In the genomic region with DNA sequence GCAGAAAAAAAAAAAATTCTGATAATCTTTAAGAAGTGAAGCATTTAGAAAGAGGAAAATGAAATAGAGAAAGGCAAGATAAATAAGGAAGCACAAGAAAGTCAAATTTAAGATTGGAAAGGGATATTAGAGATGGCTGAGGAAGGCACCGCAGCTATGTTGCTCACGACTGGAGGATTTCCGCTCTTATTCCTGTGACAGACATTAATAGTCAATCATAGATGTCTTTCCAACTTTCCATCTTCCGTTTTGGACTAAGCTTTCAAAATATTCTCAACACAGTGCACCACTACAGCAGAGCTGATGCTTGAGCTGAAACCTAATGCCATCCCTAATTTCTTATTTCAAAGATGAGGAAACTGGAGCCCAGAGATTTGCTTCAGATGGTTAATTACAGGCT, we compare ENCODE assay signal across 1 cellular context.
TF ChIP-seq lines count a peak whose summit lies in the region.

No MANE protein-coding gene starts in this region.

TF ChIP-seq in K562, 482 proteins besides CTCF, POLR2A, EP300 and RAD21 (continued from another document):
- TF ChIP-seq, protein P1, sequence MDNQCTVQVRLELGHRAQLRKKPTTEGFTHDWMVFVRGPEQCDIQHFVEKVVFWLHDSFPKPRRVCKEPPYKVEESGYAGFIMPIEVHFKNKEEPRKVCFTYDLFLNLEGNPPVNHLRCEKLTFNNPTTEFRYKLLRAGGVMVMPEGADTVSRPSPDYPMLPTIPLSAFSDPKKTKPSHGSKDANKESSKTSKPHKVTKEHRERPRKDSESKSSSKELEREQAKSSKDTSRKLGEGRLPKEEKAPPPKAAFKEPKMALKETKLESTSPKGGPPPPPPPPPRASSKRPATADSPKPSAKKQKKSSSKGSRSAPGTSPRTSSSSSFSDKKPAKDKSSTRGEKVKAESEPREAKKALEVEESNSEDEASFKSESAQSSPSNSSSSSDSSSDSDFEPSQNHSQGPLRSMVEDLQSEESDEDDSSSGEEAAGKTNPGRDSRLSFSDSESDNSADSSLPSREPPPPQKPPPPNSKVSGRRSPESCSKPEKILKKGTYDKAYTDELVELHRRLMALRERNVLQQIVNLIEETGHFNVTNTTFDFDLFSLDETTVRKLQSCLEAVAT (IDR thresholded peaks at IDR 0.05): peak in 1 of 2 experiments; percentile 98; a peak in 2 of 4 replicates
- TF ChIP-seq TCF7L2 (IDR thresholded peaks at IDR 0.05; ENCODE audit: low read depth, low read length) (no peak), POU5F1 (IDR thresholded peaks at IDR 0.05; ENCODE audit: borderline replicate concordance, low read depth, low read length, partially characterized antibody) (no peak), RBM15 (IDR thresholded peaks at IDR 0.05; ENCODE audit: insufficient read depth, low read length) (no peak), FOXJ3 (CRISPR knock-in tag; IDR thresholded peaks at IDR 0.05) (no peak), TSC22D4 (tag; IDR thresholded peaks at IDR 0.05) (no peak), CXXC5 (CRISPR knock-in tag; IDR thresholded peaks at IDR 0.05) (0 out of 2 replicates have a peak, but pooled peaks have one; percentile 18), FOXO4 (CRISPR knock-in tag; IDR thresholded peaks at IDR 0.05) (no peak), ZMIZ1 (IDR thresholded peaks at IDR 0.05; ENCODE audit: low read depth in 2 of 2, low read length in 2 of 2) (peak in 1 of 2 experiments; percentile 78; a peak in 1 of 4 replicates), ZNF354B (CRISPR knock-in tag; IDR thresholded peaks at IDR 0.05) (no peak), BRD4 (IDR thresholded peaks at IDR 0.05) (no peak)
- TF ChIP-seq, protein P2, sequence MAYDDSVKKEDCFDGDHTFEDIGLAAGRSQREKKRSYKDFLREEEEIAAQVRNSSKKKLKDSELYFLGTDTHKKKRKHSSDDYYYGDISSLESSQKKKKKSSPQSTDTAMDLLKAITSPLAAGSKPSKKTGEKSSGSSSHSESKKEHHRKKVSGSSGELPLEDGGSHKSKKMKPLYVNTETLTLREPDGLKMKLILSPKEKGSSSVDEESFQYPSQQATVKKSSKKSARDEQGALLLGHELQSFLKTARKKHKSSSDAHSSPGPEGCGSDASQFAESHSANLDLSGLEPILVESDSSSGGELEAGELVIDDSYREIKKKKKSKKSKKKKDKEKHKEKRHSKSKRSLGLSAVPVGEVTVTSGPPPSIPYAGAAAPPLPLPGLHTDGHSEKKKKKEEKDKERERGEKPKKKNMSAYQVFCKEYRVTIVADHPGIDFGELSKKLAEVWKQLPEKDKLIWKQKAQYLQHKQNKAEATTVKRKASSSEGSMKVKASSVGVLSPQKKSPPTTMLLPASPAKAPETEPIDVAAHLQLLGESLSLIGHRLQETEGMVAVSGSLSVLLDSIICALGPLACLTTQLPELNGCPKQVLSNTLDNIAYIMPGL (CRISPR knock-in tag; IDR thresholded peaks at IDR 0.05): no peak
- TF ChIP-seq, protein P3, sequence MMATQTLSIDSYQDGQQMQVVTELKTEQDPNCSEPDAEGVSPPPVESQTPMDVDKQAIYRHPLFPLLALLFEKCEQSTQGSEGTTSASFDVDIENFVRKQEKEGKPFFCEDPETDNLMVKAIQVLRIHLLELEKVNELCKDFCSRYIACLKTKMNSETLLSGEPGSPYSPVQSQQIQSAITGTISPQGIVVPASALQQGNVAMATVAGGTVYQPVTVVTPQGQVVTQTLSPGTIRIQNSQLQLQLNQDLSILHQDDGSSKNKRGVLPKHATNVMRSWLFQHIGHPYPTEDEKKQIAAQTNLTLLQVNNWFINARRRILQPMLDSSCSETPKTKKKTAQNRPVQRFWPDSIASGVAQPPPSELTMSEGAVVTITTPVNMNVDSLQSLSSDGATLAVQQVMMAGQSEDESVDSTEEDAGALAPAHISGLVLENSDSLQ (IDR thresholded peaks at IDR 0.05): no peak
TF ChIP-seq in K562: peak in this region for 4.
